ENCODE assay signal across 8 cellular contexts in genomic region chr1:68615303-68615702, GRCh38.
"Had no signal": no experiment of that assay in that cellular context is flagged by ENCODE, and none has a peak within 500 bp of the region (broad histone marks: within the 10 kb centered on the region; RNA-seq: fewer than 3 reads in every experiment).

No MANE protein-coding gene starts in this region.

- H3K27me3 Mint-ChIP-seq: IgD-negative memory B cell had no signal

- H3K4me3 Mint-ChIP-seq: HFFc6, IgD-negative memory B cell had no signal

- H3K36me3 ChIP-seq: HAP-1 had no signal

- FAIRE-seq: HepG2 had no signal

- ATAC-seq: HCT116, HepG2 had no signal

- H2AFZ ChIP-seq: GM23248 had no signal

- H3K9ac ChIP-seq: GM23248 had no signal

- H3K4me1 ChIP-seq: HAP-1 had no signal

- H3K27ac Mint-ChIP-seq: HFFc6, IgD-negative memory B cell had no signal

- H3K27ac ChIP-seq: GM23248, HL-60 had no signal

- DNase-seq: GM23248, H7, HFFc6 had no signal

- H3K4me1 Mint-ChIP-seq: IgD-negative memory B cell had no signal

- H3K4me3 ChIP-seq: GM23248, HAP-1 had no signal
